ENCODE assay signal across 1 cellular context in the genomic region with DNA sequence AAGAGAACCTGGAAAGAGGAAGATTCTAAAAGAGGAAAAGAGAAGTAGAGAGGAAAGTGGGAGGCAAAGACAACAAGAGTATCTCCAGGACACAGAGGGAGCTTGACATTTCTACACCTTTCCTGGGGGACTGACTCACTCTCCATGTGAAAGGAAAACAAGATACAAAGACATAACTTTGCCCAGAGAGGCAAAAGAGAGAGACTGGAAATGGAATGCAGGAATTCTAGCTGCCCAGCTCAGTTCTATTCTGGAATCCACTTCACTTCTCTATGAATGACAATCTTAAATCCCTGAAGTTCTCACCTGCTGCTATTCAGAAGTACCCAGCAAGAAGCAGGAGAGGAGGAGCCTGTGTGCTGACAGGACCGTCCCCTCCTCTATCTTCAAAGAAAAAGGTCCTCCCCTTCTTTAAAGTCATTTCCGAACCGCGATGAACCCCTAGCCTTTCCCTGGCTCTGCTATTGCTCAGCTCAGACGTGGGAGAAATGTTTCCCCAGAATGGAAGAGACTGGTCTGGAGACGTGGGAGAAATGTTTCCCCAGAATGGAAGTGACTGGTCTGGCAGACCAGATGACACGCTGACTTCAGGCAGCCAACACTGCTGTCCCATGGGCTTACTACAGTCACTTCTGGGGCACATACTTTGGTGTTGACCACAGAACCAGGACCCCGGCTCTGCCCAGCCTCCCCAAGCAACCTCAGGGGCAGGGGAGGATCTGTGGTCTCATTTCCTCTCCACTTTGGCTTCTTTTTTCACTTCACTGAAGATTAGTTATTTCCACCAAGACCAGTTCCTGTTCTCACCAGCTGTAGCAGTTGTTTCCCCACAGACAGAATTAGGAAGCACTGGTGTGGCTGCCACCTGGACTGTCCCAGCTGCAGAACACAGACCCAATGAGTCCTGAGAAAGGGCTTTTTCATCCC.
TF ChIP-seq lines count a peak whose summit lies in the region.

No MANE protein-coding gene starts in this region.

TF ChIP-seq in GM23338, 12 proteins besides CTCF, POLR2A, EP300 and RAD21 (continued from another document):
- TF ChIP-seq, protein P1, sequence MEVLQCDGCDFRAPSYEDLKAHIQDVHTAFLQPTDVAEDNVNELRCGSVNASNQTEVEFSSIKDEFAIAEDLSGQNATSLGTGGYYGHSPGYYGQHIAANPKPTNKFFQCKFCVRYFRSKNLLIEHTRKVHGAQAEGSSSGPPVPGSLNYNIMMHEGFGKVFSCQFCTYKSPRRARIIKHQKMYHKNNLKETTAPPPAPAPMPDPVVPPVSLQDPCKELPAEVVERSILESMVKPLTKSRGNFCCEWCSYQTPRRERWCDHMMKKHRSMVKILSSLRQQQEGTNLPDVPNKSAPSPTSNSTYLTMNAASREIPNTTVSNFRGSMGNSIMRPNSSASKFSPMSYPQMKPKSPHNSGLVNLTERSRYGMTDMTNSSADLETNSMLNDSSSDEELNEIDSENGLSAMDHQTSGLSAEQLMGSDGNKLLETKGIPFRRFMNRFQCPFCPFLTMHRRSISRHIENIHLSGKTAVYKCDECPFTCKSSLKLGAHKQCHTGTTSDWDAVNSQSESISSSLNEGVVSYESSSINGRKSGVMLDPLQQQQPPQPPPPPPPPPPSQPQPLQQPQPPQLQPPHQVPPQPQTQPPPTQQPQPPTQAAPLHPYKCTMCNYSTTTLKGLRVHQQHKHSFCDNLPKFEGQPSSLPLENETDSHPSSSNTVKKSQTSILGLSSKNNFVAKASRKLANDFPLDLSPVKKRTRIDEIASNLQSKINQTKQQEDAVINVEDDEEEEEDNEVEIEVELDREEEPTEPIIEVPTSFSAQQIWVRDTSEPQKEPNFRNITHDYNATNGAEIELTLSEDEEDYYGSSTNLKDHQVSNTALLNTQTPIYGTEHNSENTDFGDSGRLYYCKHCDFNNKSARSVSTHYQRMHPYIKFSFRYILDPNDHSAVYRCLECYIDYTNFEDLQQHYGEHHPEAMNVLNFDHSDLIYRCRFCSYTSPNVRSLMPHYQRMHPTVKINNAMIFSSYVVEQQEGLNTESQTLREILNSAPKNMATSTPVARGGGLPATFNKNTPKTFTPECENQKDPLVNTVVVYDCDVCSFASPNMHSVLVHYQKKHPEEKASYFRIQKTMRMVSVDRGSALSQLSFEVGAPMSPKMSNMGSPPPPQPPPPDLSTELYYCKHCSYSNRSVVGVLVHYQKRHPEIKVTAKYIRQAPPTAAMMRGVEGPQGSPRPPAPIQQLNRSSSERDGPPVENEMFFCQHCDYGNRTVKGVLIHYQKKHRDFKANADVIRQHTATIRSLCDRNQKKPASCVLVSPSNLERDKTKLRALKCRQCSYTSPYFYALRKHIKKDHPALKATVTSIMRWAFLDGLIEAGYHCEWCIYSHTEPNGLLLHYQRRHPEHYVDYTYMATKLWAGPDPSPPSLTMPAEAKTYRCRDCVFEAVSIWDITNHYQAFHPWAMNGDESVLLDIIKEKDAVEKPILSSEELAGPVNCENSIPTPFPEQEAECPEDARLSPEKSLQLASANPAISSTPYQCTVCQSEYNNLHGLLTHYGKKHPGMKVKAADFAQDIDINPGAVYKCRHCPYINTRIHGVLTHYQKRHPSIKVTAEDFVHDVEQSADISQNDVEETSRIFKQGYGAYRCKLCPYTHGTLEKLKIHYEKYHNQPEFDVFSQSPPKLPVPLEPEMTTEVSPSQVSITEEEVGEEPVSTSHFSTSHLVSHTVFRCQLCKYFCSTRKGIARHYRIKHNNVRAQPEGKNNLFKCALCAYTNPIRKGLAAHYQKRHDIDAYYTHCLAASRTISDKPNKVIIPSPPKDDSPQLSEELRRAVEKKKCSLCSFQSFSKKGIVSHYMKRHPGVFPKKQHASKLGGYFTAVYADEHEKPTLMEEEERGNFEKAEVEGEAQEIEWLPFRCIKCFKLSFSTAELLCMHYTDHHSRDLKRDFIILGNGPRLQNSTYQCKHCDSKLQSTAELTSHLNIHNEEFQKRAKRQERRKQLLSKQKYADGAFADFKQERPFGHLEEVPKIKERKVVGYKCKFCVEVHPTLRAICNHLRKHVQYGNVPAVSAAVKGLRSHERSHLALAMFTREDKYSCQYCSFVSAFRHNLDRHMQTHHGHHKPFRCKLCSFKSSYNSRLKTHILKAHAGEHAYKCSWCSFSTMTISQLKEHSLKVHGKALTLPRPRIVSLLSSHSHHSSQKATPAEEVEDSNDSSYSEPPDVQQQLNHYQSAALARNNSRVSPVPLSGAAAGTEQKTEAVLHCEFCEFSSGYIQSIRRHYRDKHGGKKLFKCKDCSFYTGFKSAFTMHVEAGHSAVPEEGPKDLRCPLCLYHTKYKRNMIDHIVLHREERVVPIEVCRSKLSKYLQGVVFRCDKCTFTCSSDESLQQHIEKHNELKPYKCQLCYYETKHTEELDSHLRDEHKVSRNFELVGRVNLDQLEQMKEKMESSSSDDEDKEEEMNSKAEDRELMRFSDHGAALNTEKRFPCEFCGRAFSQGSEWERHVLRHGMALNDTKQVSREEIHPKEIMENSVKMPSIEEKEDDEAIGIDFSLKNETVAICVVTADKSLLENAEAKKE (CRISPR knock-in tag; IDR thresholded peaks at IDR 0.05), result 0 out of 2 replicates have a peak, but pooled peaks have one; percentile 12
- no peak for TF ChIP-seq STAT1 (IDR thresholded peaks at IDR 0.05; ENCODE audit: unreplicated experiment)
- TF ChIP-seq POLR2AphosphoS5 (IDR thresholded peaks at IDR 0.05; ENCODE audit: low read depth), result no peak; the same call in 1 of the 2 replicates
- TF ChIP-seq EZH2phosphoT487 (IDR thresholded peaks at IDR 0.05; ENCODE audit: unreplicated experiment), result no peak
- TF ChIP-seq, protein P2, sequence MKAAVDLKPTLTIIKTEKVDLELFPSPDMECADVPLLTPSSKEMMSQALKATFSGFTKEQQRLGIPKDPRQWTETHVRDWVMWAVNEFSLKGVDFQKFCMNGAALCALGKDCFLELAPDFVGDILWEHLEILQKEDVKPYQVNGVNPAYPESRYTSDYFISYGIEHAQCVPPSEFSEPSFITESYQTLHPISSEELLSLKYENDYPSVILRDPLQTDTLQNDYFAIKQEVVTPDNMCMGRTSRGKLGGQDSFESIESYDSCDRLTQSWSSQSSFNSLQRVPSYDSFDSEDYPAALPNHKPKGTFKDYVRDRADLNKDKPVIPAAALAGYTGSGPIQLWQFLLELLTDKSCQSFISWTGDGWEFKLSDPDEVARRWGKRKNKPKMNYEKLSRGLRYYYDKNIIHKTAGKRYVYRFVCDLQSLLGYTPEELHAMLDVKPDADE (IDR thresholded peaks at IDR 0.05), result no peak
- TF ChIP-seq CREB1 (CRISPR knock-in tag; IDR thresholded peaks at IDR 0.05; ENCODE audit: low read depth), result 0 out of 2 replicates have a peak, but pooled peaks have one; percentile 14
- no peak for TF ChIP-seq ZNF114 (CRISPR knock-in tag; IDR thresholded peaks at IDR 0.05)
- TF ChIP-seq ZNF331 (CRISPR knock-in tag; IDR thresholded peaks at IDR 0.05; ENCODE audit: low read depth), result no peak
